In genomic region chr2:218323526-218324472, GRCh38 we compare ENCODE assay signal across 1 cellular context.
TF ChIP-seq lines count a peak whose summit lies in the region.

No MANE protein-coding gene starts in this region.

TF ChIP-seq in HepG2, 621 proteins besides CTCF, POLR2A, EP300 and RAD21 (continued from another document and continues in another):
- TF ChIP-seq ZBTB40 (IDR thresholded peaks at IDR 0.05) (no peak), ZBTB40 (CRISPR knock-in tag; IDR thresholded peaks at IDR 0.05) (no peak), STAT6 (CRISPR knock-in tag; IDR thresholded peaks at IDR 0.05; ENCODE audit: borderline replicate concordance) (no peak), ZNF253 (CRISPR knock-in tag; IDR thresholded peaks at IDR 0.05; ENCODE audit: borderline replicate concordance) (peak; percentile 36; the same call in 1 of the 2 replicates), ZBTB3 (CRISPR knock-in tag; IDR thresholded peaks at IDR 0.05; ENCODE audit: borderline replicate concordance, low read depth) (0 out of 2 replicates have a peak, but pooled peaks have one; percentile 79), RARG (CRISPR knock-in tag; IDR thresholded peaks at IDR 0.05; ENCODE audit: low read depth) (no peak), ZSCAN25 (CRISPR knock-in tag; IDR thresholded peaks at IDR 0.05) (peak; percentile 81), ZNF350 (CRISPR knock-in tag; IDR thresholded peaks at IDR 0.05; ENCODE audit: borderline replicate concordance, low read depth) (peak; percentile 75; the same call in 1 of the 2 replicates), ZBTB8A (CRISPR knock-in tag; IDR thresholded peaks at IDR 0.05; ENCODE audit: borderline replicate concordance, low read depth) (no peak), KLF6 (CRISPR knock-in tag; IDR thresholded peaks at IDR 0.05) (0 out of 2 replicates have a peak, but pooled peaks have one; percentile 75), ZNF362 (CRISPR knock-in tag; IDR thresholded peaks at IDR 0.05; ENCODE audit: borderline replicate concordance) (no peak), TBX2 (CRISPR knock-in tag; IDR thresholded peaks at IDR 0.05; ENCODE audit: borderline replicate concordance) (peak; percentile 75; the same call in 1 of the 2 replicates), ZNF580 (CRISPR knock-in tag; IDR thresholded peaks at IDR 0.05; ENCODE audit: borderline replicate concordance, low read depth) (0 out of 2 replicates have a peak, but pooled peaks have one; percentile 51), ZNF136 (CRISPR knock-in tag; IDR thresholded peaks at IDR 0.05; ENCODE audit: low read depth) (0 out of 2 replicates have a peak, but pooled peaks have one; percentile 3), IRF2 (CRISPR knock-in tag; IDR thresholded peaks at IDR 0.05) (0 out of 2 replicates have a peak, but pooled peaks have one; percentile 25), TBX3 (IDR thresholded peaks at IDR 0.05; ENCODE audit: borderline replicate concordance) (no peak), ZNF776 (CRISPR knock-in tag; IDR thresholded peaks at IDR 0.05) (peak; percentile 62; the same call in 1 of the 2 replicates), PRDM15 (CRISPR knock-in tag; IDR thresholded peaks at IDR 0.05) (no peak), ZFP1 (CRISPR knock-in tag; IDR thresholded peaks at IDR 0.05) (peak; percentile 23; the same call in 1 of the 2 replicates), ZMAT5 (CRISPR knock-in tag; IDR thresholded peaks at IDR 0.05; ENCODE audit: borderline replicate concordance, low read depth) (no peak), SRSF1 (optimal IDR thresholded peaks at IDR 0.05; ENCODE audit: low read depth, low read length) (no peak), ZBTB46 (CRISPR knock-in tag; IDR thresholded peaks at IDR 0.05; ENCODE audit: borderline replicate concordance) (0 out of 2 replicates have a peak, but pooled peaks have one; percentile 48), SUZ12 (IDR thresholded peaks at IDR 0.05; ENCODE audit: low read depth, low read length) (no peak), THAP9 (CRISPR knock-in tag; IDR thresholded peaks at IDR 0.05; ENCODE audit: borderline replicate concordance) (peak; percentile 75; the same call in 1 of the 2 replicates), ZKSCAN8 (CRISPR knock-in tag; IDR thresholded peaks at IDR 0.05; ENCODE audit: borderline replicate concordance) (0 out of 2 replicates have a peak, but pooled peaks have one; percentile 36), ATF4 (CRISPR knock-in tag; IDR thresholded peaks at IDR 0.05) (peak in 1 of 2 experiments; percentile 77; a peak in 2 of 4 replicates)
